ENCODE assay signal across 34 cellular contexts in the genomic region with DNA sequence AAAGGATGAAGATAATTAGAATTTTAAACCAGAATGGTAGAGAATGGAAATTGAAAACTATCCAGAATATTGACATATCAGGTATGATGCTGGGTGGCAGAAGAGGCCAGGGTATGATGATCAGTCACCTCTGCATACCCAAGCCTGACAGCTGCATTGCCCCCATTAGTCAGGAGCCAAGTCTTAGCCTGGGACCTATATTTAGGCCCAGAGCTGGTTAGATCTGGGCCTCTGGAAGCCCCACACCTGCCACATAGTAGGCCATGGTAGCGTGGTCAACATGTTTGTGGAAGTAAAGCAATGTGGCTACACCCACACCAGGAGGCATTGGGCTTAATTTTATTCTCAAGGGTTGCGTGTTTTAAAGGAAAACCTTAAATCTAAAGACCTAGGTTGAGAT.
"Had no signal": no experiment of that assay in that cellular context is flagged by ENCODE, and none has a peak within 500 bp of the region (broad histone marks: within the 10 kb centered on the region; RNA-seq: fewer than 3 reads in every experiment).

No MANE protein-coding gene starts in this region.

- H3K4me1 Mint-ChIP-seq: naive thymus-derived CD8-positive, alpha-beta T cell; neural crest cell; stimulated activated memory B cell treated with anti-CD40 and anti-IgM and Interleukin-4, amounts not matched to agents 10 μg/mL and 1 μg/mL and 100 μg/mL, for 72 hours; stimulated activated naive CD8-positive, alpha-beta T cell treated with anti-CD3 and anti-CD28 coated beads, Interleukin-15, amount 100 ng/mL, for 72 hours had no signal

- H3K27ac ChIP-seq: neutrophil, ovary, parathyroid adenoma, psoas muscle, right lobe of liver, sigmoid colon, skin epidermis, spleen, suprapubic skin, testis, tibial artery, transverse colon, upper lobe of right lung, uterus had no signal

- H3K27me3 ChIP-seq: neutrophil, ovary, right lobe of liver, sigmoid colon, spleen, suprapubic skin, testis, tibial artery, transverse colon, upper lobe of right lung, uterus had no signal

- H3K9ac ChIP-seq: parathyroid adenoma had no signal

- H3K4me1 ChIP-seq: parathyroid adenoma, sigmoid colon, spleen, suprapubic skin, testis, tibial artery, transverse colon, upper lobe of right lung, uterus had no signal

- H3K4me3 Mint-ChIP-seq: naive thymus-derived CD8-positive, alpha-beta T cell; natural killer cell treated with Interleukin-12 subunit alpha and Interleukin-12 subunit beta and Interleukin-15 and Interleukin-18, amount 100 ng/mL, for 72 hours; nephron progenitor cell; neural crest cell; stimulated activated memory B cell treated with anti-CD40 and anti-IgM and Interleukin-4, amounts not matched to agents 10 μg/mL and 1 μg/mL and 100 μg/mL, for 72 hours; stimulated activated naive CD8-positive, alpha-beta T cell treated with anti-CD3 and anti-CD28 coated beads, Interleukin-15, amount 100 ng/mL, for 72 hours; type B pancreatic cell had no signal

- H2AFZ ChIP-seq: parathyroid adenoma had no signal

- H3K4me3 ChIP-seq: ovary, psoas muscle, right lobe of liver, sigmoid colon, skin epidermis, smooth muscle cell, spleen, suprapubic skin, testis, tibial artery, transverse colon, upper lobe of right lung, uterus had no signal

- H3K79me2 ChIP-seq: parathyroid adenoma had no signal

- H3K27me3 Mint-ChIP-seq: naive thymus-derived CD8-positive, alpha-beta T cell; natural killer cell treated with Interleukin-12 subunit alpha and Interleukin-12 subunit beta and Interleukin-15 and Interleukin-18, amount 100 ng/mL, for 72 hours; progenitor cell of endocrine pancreas; stimulated activated memory B cell treated with anti-CD40 and anti-IgM and Interleukin-4, amounts not matched to agents 10 μg/mL and 1 μg/mL and 100 μg/mL, for 72 hours; stimulated activated naive CD8-positive, alpha-beta T cell treated with anti-CD3 and anti-CD28 coated beads, Interleukin-15, amount 100 ng/mL, for 72 hours; type B pancreatic cell had no signal

- ATAC-seq: naive thymus-derived CD8-positive, alpha-beta T cell; natural killer cell treated with Interleukin-12 subunit alpha and Interleukin-12 subunit beta and Interleukin-15 and Interleukin-18, amount 100 ng/mL, for 72 hours; right cardiac atrium; right lobe of liver; stimulated activated memory B cell treated with anti-CD40 and anti-IgM and Interleukin-4, amounts not matched to agents 10 μg/mL and 1 μg/mL and 100 μg/mL, for 72 hours; stimulated activated naive CD8-positive, alpha-beta T cell treated with anti-CD3 and anti-CD28 coated beads, Interleukin-15, amount 100 ng/mL, for 72 hours; stimulated activated naive CD8-positive, alpha-beta T cell treated with anti-CD3 and anti-CD28 coated beads, Interleukin-15, Interleukin-2, amounts not matched to agents 100 U/mL and 50 U/mL, for 24 hours; upper lobe of right lung had no signal

- H3K9me3 ChIP-seq: neutrophil, ovary, psoas muscle, right lobe of liver, sigmoid colon, spleen, suprapubic skin, testis, tibial artery, transverse colon, upper lobe of right lung, uterus had no signal

- H3K4me2 ChIP-seq: smooth muscle cell had no signal

- DNase-seq: naive thymus-derived CD8-positive, alpha-beta T cell; nephron progenitor cell; nucleus accumbens; ovary; posterior cingulate gyrus; psoas muscle; right cardiac atrium; right lobe of liver; sigmoid colon; spleen; stimulated activated CD4-positive, alpha-beta T cell treated with anti-CD3 and anti-CD28 coated beads, Interleukin-12 subunit alpha, Interleukin-12 subunit beta, amount 100 ng/mL, for 4 hours; stimulated activated CD4-positive, alpha-beta T cell treated with anti-CD3 and anti-CD28 coated beads, Interleukin-1b, Interleukin-23, amount 100 ng/mL, for 48 hours; stimulated activated CD4-positive, alpha-beta T cell treated with anti-CD3 and anti-CD28 coated beads, Interleukin-4, amount 100 ng/mL, for 1 hour; stimulated activated CD4-positive, alpha-beta T cell treated with anti-CD3 and anti-CD28 coated beads, Interleukin-4, amount 100 ng/mL, for 4 hours; stimulated activated CD8-positive, alpha-beta memory T cell treated with anti-CD3 and anti-CD28 coated beads, Interleukin-4, amount 100 ng/mL, for 48 hours; stimulated activated naive CD4-positive, alpha-beta T cell; stimulated activated naive CD8-positive, alpha-beta T cell treated with anti-CD3 and anti-CD28 coated beads, Interleukin-15, amount 100 ng/mL, for 72 hours; stimulated activated naive CD8-positive, alpha-beta T cell treated with anti-CD3 and anti-CD28 coated beads, Interleukin-15, Interleukin-2, amounts not matched to agents 100 U/mL and 50 U/mL, for 24 hours; substantia nigra; testis; tibial artery; transverse colon; upper lobe of right lung; uterus had no signal

- H3K36me3 ChIP-seq: ovary, transverse colon, uterus had no signal

- H3K9me3 Mint-ChIP-seq: naive thymus-derived CD8-positive, alpha-beta T cell; natural killer cell treated with Interleukin-12 subunit alpha and Interleukin-12 subunit beta and Interleukin-15 and Interleukin-18, amount 100 ng/mL, for 72 hours; nephron progenitor cell; neural crest cell; stimulated activated memory B cell treated with anti-CD40 and anti-IgM and Interleukin-4, amounts not matched to agents 10 μg/mL and 1 μg/mL and 100 μg/mL, for 72 hours; stimulated activated naive CD8-positive, alpha-beta T cell treated with anti-CD3 and anti-CD28 coated beads, Interleukin-15, amount 100 ng/mL, for 72 hours; type B pancreatic cell had no signal

- H3K36me3 Mint-ChIP-seq: natural killer cell treated with Interleukin-12 subunit alpha and Interleukin-12 subunit beta and Interleukin-15 and Interleukin-18, amount 100 ng/mL, for 72 hours had no signal

- H3K27ac Mint-ChIP-seq: naive thymus-derived CD8-positive, alpha-beta T cell; natural killer cell treated with Interleukin-12 subunit alpha and Interleukin-12 subunit beta and Interleukin-15 and Interleukin-18, amount 100 ng/mL, for 72 hours; progenitor cell of endocrine pancreas; stimulated activated memory B cell treated with anti-CD40 and anti-IgM and Interleukin-4, amounts not matched to agents 10 μg/mL and 1 μg/mL and 100 μg/mL, for 72 hours; stimulated activated naive CD8-positive, alpha-beta T cell treated with anti-CD3 and anti-CD28 coated beads, Interleukin-15, amount 100 ng/mL, for 72 hours; type B pancreatic cell had no signal
